In genomic region chr1:99170516-99170915, GRCh38 we compare ENCODE assay signal across 11 cellular contexts.
A peak's percentile ranks its signal among the peaks of the same experiment; 100 is the strongest.
DNase-seq lines count a peak whose midpoint lies in the region; ATAC-seq, FAIRE-seq and TF ChIP-seq lines count a peak whose summit lies in the region.
"Had no signal": no experiment of that assay in that cellular context is flagged by ENCODE, and none has a peak within 500 bp of the region (broad histone marks: within the 10 kb centered on the region; RNA-seq: fewer than 3 reads in every experiment).

No MANE protein-coding gene starts in this region.

- DNase-seq in HT-29 (ENCODE audit: low spot score) (peak; percentile 34), choroid plexus epithelial cell (ENCODE audit: low read depth) (peak; percentile 21), small intestine (peak; percentile 29), NCI-H82 (lab: John Stamatoyannopoulos, UW) (no peak), cerebellum (ENCODE audit: low spot score) (no peak), DMS 273 (lab: John Stamatoyannopoulos, UW; ENCODE audit: unreplicated experiment) (no peak)
- DNase-seq: DND-41, MV-4-11, substantia nigra had no signal

- no peak overlapping the region for H3K27ac ChIP-seq in small intestine (ENCODE audit: low read depth in 1 of 2, low read length in 1 of 2)
- H3K27ac ChIP-seq: body of pancreas had no signal

- H3K4me3 ChIP-seq in choroid plexus epithelial cell (ENCODE audit: low read depth, low read length) (no peak overlapping the region), small intestine (ENCODE audit: low read depth in 1 of 2, low read length in 2 of 2) (no peak overlapping the region)
- H3K4me3 ChIP-seq: body of pancreas had no signal

- H3K4me1 ChIP-seq in small intestine (ENCODE audit: control insufficient read depth in 2 of 2, insufficient read depth in 1 of 2, low read depth in 1 of 2, low read length in 1 of 2), result no peaks in the 10 kb centered on the region
- H3K4me1 ChIP-seq: body of pancreas had no signal

- WGBS in small intestine, 3 donors, result 30 to 84% (median 75%) methylated on average over 1 of the region's 1 CpG

- FAIRE-seq in small intestine (lab: Jason Lieb, UNC), result no peak

- no peak for TF ChIP-seq CTCF in choroid plexus epithelial cell (conservative IDR thresholded peaks at IDR 0.05; ENCODE audit: low read depth, low read length)

- H3K9me3 ChIP-seq in small intestine (ENCODE audit: control insufficient read depth, low read depth), result no peaks in the 10 kb centered on the region
- H3K9me3 ChIP-seq: body of pancreas had no signal

- H3K36me3 ChIP-seq in small intestine (ENCODE audit: control insufficient read depth in 2 of 2, insufficient read depth in 2 of 2, low read length in 2 of 2), result no peaks in the 10 kb centered on the region

- no peaks in the 10 kb centered on the region for H3K27me3 ChIP-seq in small intestine (ENCODE audit: control insufficient read depth in 2 of 2, insufficient read depth in 2 of 2, low read length in 2 of 2)
- H3K27me3 ChIP-seq: body of pancreas had no signal

- peak; percentile 60 for ATAC-seq in GM18511 (IDR thresholded peaks at IDR 0.05; ENCODE audit: unreplicated experiment)

Comparison
In these comparisons a context has a peak if more than half of its experiments do, and no peak if none do; other contexts are left out.
1. DNase-seq: peak in HT-29 (single experiment), choroid plexus epithelial cell (single experiment) and small intestine (single experiment); none in NCI-H82 (single experiment), cerebellum (single experiment) and DMS 273 (single experiment).